Comparison of ENCODE assay signal across 13 cellular contexts in genomic region chr6:131946992-131947955, GRCh38. TPM values are rescaled to one million over a fixed set of nuclear protein-coding genes. Genes with fewer than 3 reads are reported as not detected.
DNase-seq lines count a peak whose midpoint lies in the region; ATAC-seq, FAIRE-seq and TF ChIP-seq lines count a peak whose summit lies in the region.
"Had no signal": no experiment of that assay in that cellular context is flagged by ENCODE, and none has a peak within 500 bp of the region (broad histone marks: within the 10 kb centered on the region; RNA-seq: fewer than 3 reads in every experiment).

No MANE protein-coding gene starts in this region.

- ATAC-seq in pancreas = no peak
- ATAC-seq in left colon = no peak
- ATAC-seq: GM12878 had no signal

- H3K4me3 ChIP-seq in DOHH2 (ENCODE audit: low read length) (peak overlapping the region; percentile 28; the same call in 1 of the 2 replicates), SK-N-MC (no peak overlapping the region), fibroblast of mammary gland (ENCODE audit: control insufficient read depth, low read depth, low read length) (no peak overlapping the region), pancreas (peak overlapping the region in 1 of 4 donors; percentile 67)
- H3K4me3 ChIP-seq: GM12878 had no signal

- H3K9me2 ChIP-seq in DOHH2 (replicated peaks; ENCODE audit: control insufficient read depth, low read length) = no peaks in the 10 kb centered on the region

- no peaks in the 10 kb centered on the region for H3K79me2 ChIP-seq in DOHH2 (ENCODE audit: control insufficient read depth, low read length)
- H3K79me2 ChIP-seq: parathyroid adenoma had no signal

- peak overlapping the region; percentile 39 for H3K4me2 ChIP-seq in DOHH2 (ENCODE audit: low read length)

- no peaks in the 10 kb centered on the region for H3F3A ChIP-seq in DOHH2 (ENCODE audit: control insufficient read depth, insufficient read depth)

- intact Hi-C loops in pancreas (cut with DNase I) = no loop called here
- intact Hi-C loops in left colon (cut with DNase I, micrococcal nuclease) = no loop called here

- DNase-seq in SK-N-MC (ENCODE audit: low read depth, low spot score) = no peak
- DNase-seq in fibroblast of mammary gland (ENCODE audit: low read depth) = peak; percentile 37
- no peak for DNase-seq in pancreas
- DNase-seq in T-helper 1 cell = no peak
- no peak for DNase-seq in NCI-H187 (lab: John Stamatoyannopoulos, UW)
- DNase-seq in NCI-H2196 (lab: John Stamatoyannopoulos, UW; ENCODE audit: unreplicated experiment) = no peak
- no peak for DNase-seq in left colon
- DNase-seq: CD4-positive, CD25-positive, alpha-beta regulatory T cell; effector CD4-positive, alpha-beta T cell; NCI-H2081 had no signal

- H4K20me1 ChIP-seq in DOHH2 (ENCODE audit: control insufficient read depth, insufficient read depth, low read depth, low read length) = no peaks in the 10 kb centered on the region

- H3K9me3 ChIP-seq in DOHH2 (ENCODE audit: control insufficient read depth, insufficient read depth, low read length) (no peaks in the 10 kb centered on the region), SK-N-MC (ENCODE audit: low read depth, low read length) (no peaks in the 10 kb centered on the region), pancreas (no peaks in the 10 kb centered on the region)

- H3K36me3 ChIP-seq in DOHH2 (ENCODE audit: control insufficient read depth, low read length) = no peaks in the 10 kb centered on the region
- H3K36me3 ChIP-seq in SK-N-MC (ENCODE audit: insufficient read depth, low read length) = 0 out of 2 replicates have a peak, but pooled peaks cover 2% of the 10 kb centered on the region
- H3K36me3 ChIP-seq in pancreas = peaks cover 0 to 9% (median 0%) of the 10 kb centered on the region in 3 donors

- H3K27ac ChIP-seq in DOHH2 (ENCODE audit: low read depth, low read length) = 0 out of 2 replicates have a peak overlapping the region, but pooled peaks have one; percentile 27
- H3K27ac ChIP-seq in SK-N-MC = peak overlapping the region; percentile 48; the same call in 1 of the 2 replicates
- no peak overlapping the region for H3K27ac ChIP-seq in pancreas
- H3K27ac ChIP-seq: parathyroid adenoma had no signal

- peak; percentile 68 for FAIRE-seq in pancreas (lab: Jason Lieb, UNC)
- FAIRE-seq: GM12878 had no signal

- TF ChIP-seq CTCF in DOHH2 (IDR thresholded peaks at IDR 0.05; ENCODE audit: low read depth, low read length, poor library complexity, severe bottlenecking) (no peak), fibroblast of mammary gland (conservative IDR thresholded peaks at IDR 0.05; ENCODE audit: control insufficient read depth, insufficient read depth, low read depth, low read length) (no peak), pancreas (IDR thresholded peaks at IDR 0.05) (no peak)

- H3K4me1 ChIP-seq in DOHH2 (ENCODE audit: control insufficient read depth, low read length) = peaks cover 20% of the 10 kb centered on the region
- H3K4me1 ChIP-seq in pancreas = peaks cover 0 to 3% (median 0%) of the 10 kb centered on the region in 3 donors
- H3K4me1 ChIP-seq: parathyroid adenoma had no signal

- H3K27me3 ChIP-seq in DOHH2 (ENCODE audit: control insufficient read depth, low read length) (peaks cover 19% of the 10 kb centered on the region), pancreas (no peaks in the 10 kb centered on the region)

- WGBS in pancreas, 2 donors = 62 to 72% methylated on average over 6 of the region's 6 CpGs

- H3K9ac ChIP-seq in SK-N-MC (ENCODE audit: insufficient read length) = no peak overlapping the region
- H3K9ac ChIP-seq: parathyroid adenoma had no signal

RNA-seq across cellular contexts. Expression of gene CCN2, which starts 3.9 kb away (rescaled TPM):
- total RNA-seq in pancreas (10 to 100 TPM; 22.5 to 68.2 (median 37.7) TPM), left colon (10 to 100 TPM; 34.4 to 37.8 TPM)
- 10 to 100 TPM; 18.4 to 30.4 TPM for polyA plus RNA-seq in pancreas
- total RNA-seq: CD4-positive, CD25-positive, alpha-beta regulatory T cell had no signal
- polyA plus RNA-seq: CD4-positive, CD25-positive, alpha-beta regulatory T cell had no signal

Comparison
In these comparisons a context has a peak if more than half of its experiments do, and no peak if none do; other contexts are left out.
1. H3K27ac ChIP-seq: peak in DOHH2 (single experiment) and SK-N-MC (single experiment); none in pancreas (0 of 4).